ENCODE assay signal across 15 cellular contexts in genomic region chr9:132946624-132947295, GRCh38. TPM values are rescaled to one million over a fixed set of nuclear protein-coding genes. Genes with fewer than 3 reads are reported as not detected.
DNase-seq lines count a peak whose midpoint lies in the region; ATAC-seq, FAIRE-seq and TF ChIP-seq lines count a peak whose summit lies in the region.
"Had no signal": no experiment of that assay in that cellular context is flagged by ENCODE, and none has a peak within 500 bp of the region (broad histone marks: within the 10 kb centered on the region; RNA-seq: fewer than 3 reads in every experiment).

No MANE protein-coding gene starts in this region.

- no peak overlapping the region for H3K9ac ChIP-seq in IMR-90 (ENCODE audit: low read depth, low read length)
- H3K9ac ChIP-seq in mesendoderm (ENCODE audit: low read length), result no peak overlapping the region

- H2AK5ac ChIP-seq in IMR-90 (ENCODE audit: low read depth, low read length), result peak overlapping the region; percentile 88
- H2AK5ac ChIP-seq in mesendoderm (ENCODE audit: low read length), result no peak overlapping the region

- no peaks in the 10 kb centered on the region for H3K9me3 ChIP-seq in CD4-positive, alpha-beta T cell (ENCODE audit: control insufficient read depth, low read length)
- H3K9me3 ChIP-seq in IMR-90 (ENCODE audit: control insufficient read depth, insufficient read depth, low read length), result no peaks in the 10 kb centered on the region
- H3K9me3 ChIP-seq: esophagus muscularis mucosa, transverse colon had no signal

- H3K4me1 ChIP-seq in IMR-90 (ENCODE audit: control insufficient read depth, insufficient read depth, low read length) (peaks cover 19% of the 10 kb centered on the region), mesendoderm (ENCODE audit: control insufficient read depth, low read depth, low read length) (peaks cover 11% of the 10 kb centered on the region)

- no peaks in the 10 kb centered on the region for H3K27me3 Mint-ChIP-seq in CD4-positive, alpha-beta T cell
- H3K27me3 Mint-ChIP-seq: activated naive CD4-positive, alpha-beta T cell treated with anti-CD3 and anti-CD28 coated beads, Interleukin-2, amount 50 U/mL, for 24 hours had no signal

- no peaks in the 10 kb centered on the region for H3K36me3 ChIP-seq in IMR-90 (ENCODE audit: control insufficient read depth, insufficient read depth, low read length)
- H3K36me3 ChIP-seq in bronchial epithelial cell (ENCODE audit: control insufficient read depth, insufficient read depth, low read length), result no peaks in the 10 kb centered on the region
- H3K36me3 ChIP-seq in mesendoderm (ENCODE audit: control insufficient read depth, insufficient read depth, low read length), result no peaks in the 10 kb centered on the region
- H3K36me3 ChIP-seq: esophagus muscularis mucosa, transverse colon had no signal

- H3K9me1 ChIP-seq in IMR-90 (ENCODE audit: insufficient read depth, low read length), result peaks cover 17% of the 10 kb centered on the region

- H4K5ac ChIP-seq in IMR-90 (ENCODE audit: low read depth, low read length), result peak overlapping the region; percentile 95
- H4K5ac ChIP-seq in mesendoderm (ENCODE audit: low read length), result no peak overlapping the region

- no peaks in the 10 kb centered on the region for H3K9me3 Mint-ChIP-seq in CD4-positive, alpha-beta T cell
- H3K9me3 Mint-ChIP-seq: activated naive CD4-positive, alpha-beta T cell treated with anti-CD3 and anti-CD28 coated beads, Interleukin-2, amount 50 U/mL, for 24 hours; IgD-negative memory B cell had no signal

- ATAC-seq in CD4-positive, alpha-beta T cell (ENCODE audit: poor library complexity), result no peak
- peak; percentile 36 for ATAC-seq in IMR-90 (ENCODE audit: low read depth)
- ATAC-seq in HG03378 (IDR thresholded peaks at IDR 0.05; ENCODE audit: unreplicated experiment), result no peak
- ATAC-seq in GM21360 (IDR thresholded peaks at IDR 0.05; ENCODE audit: unreplicated experiment), result no peak

- CTCF ChIA-PET in CD4-positive, alpha-beta T cell (lab: Charles Lee), result interaction anchor here (0.8 to 1.2 kb wide), 2 partner anchors 31 to 44 kb away, joined by 4 to 7 read pairs; no protein-coding TSS in a partner anchor
- CTCF ChIA-PET in IMR-90 (lab: Yijun Ruan, JAX), result interaction anchor here (0.7 to 1.2 kb wide), 3 partner anchors 16 to 75 kb away, joined by 3 read pairs; no protein-coding TSS in a partner anchor

- H4K91ac ChIP-seq in IMR-90 (ENCODE audit: insufficient read depth, low read depth, low read length), result peak overlapping the region; percentile 98

- DNase-seq in CD4-positive, alpha-beta T cell, result no peak
- DNase-seq in IMR-90 (peak; percentile 56), bronchial epithelial cell (ENCODE audit: low read depth) (peak; percentile 37), mesendoderm (peak; percentile 89), NCI-H1092 treated with DMSO at 0.1 percent for 48 hours (lab: John Stamatoyannopoulos, UW) (no peak)
- no peak for DNase-seq in activated CD4-positive, alpha-beta T cell treated with anti-CD3 and anti-CD28 coated beads for 48 hours
- DNase-seq: naive B cell; NCI-H82; stimulated activated CD4-positive, alpha-beta T cell treated with anti-CD3 and anti-CD28 coated beads, Interleukin-4, amount 100 ng/mL, for 1 hour; transverse colon had no signal

- no peak for TF ChIP-seq POLR2A in IMR-90 (IDR thresholded peaks at IDR 0.05; ENCODE audit: low read depth, low read length)

- H3K36me3 Mint-ChIP-seq in CD4-positive, alpha-beta T cell (ENCODE audit: low read depth), result peaks cover 10% of the 10 kb centered on the region
- H3K36me3 Mint-ChIP-seq: activated naive CD4-positive, alpha-beta T cell treated with anti-CD3 and anti-CD28 coated beads, Interleukin-2, amount 50 U/mL, for 24 hours; naive B cell had no signal

- peak overlapping the region; percentile 97 for H3K14ac ChIP-seq in IMR-90 (replicated peaks; ENCODE audit: low read depth, low read length)

- peak overlapping the region; percentile 94 for H2BK120ac ChIP-seq in IMR-90 (ENCODE audit: low read depth, low read length)
- no peak overlapping the region for H2BK120ac ChIP-seq in mesendoderm (ENCODE audit: low read depth, low read length)

- H4K8ac ChIP-seq in IMR-90 (ENCODE audit: low read depth in 2 of 2, low read length in 2 of 2) (peak overlapping the region; percentile 44 to 98), mesendoderm (ENCODE audit: low read depth, low read length) (no peak overlapping the region)

- H2BK5ac ChIP-seq in IMR-90 (ENCODE audit: low read depth, low read length, poor library complexity, severe bottlenecking) (peak overlapping the region; percentile 62), mesendoderm (ENCODE audit: low read length) (no peak overlapping the region)

- H3K4ac ChIP-seq in IMR-90 (ENCODE audit: low read depth, low read length) (peak overlapping the region; percentile 94), mesendoderm (ENCODE audit: low read depth, low read length) (no peak overlapping the region)

- no peaks in the 10 kb centered on the region for H3K27me3 ChIP-seq in CD4-positive, alpha-beta T cell (ENCODE audit: control insufficient read depth, insufficient read depth, low read length)
- H3K27me3 ChIP-seq in IMR-90 (ENCODE audit: control insufficient read depth, insufficient read depth, low read length) (no peaks in the 10 kb centered on the region), bronchial epithelial cell (ENCODE audit: control insufficient read depth, insufficient read depth, low read length) (no peaks in the 10 kb centered on the region), mesendoderm (ENCODE audit: insufficient read depth, low read length, poor library complexity) (no peaks in the 10 kb centered on the region)
- H3K27me3 ChIP-seq: esophagus muscularis mucosa, transverse colon had no signal

- intact Hi-C loops in CD4-positive, alpha-beta T cell (cut with DNase I, micrococcal nuclease), result loop anchor here in 1 of 2 experiments (5.0 to 10.0 kb wide), 5 partner anchors 198 to 862 kb away; partner anchors contain the start of genes SETX and TTF1
- intact Hi-C loops in IMR-90 (cut with micrococcal nuclease), result no loop called here

- FAIRE-seq in bronchial epithelial cell (lab: Jason Lieb, UNC), result no peak

- H3K23ac ChIP-seq in IMR-90 (ENCODE audit: low read depth, low read length) (peak overlapping the region; percentile 70), mesendoderm (ENCODE audit: low read length) (no peak overlapping the region)

- peak overlapping the region; percentile 91 for H3K4me3 Mint-ChIP-seq in CD4-positive, alpha-beta T cell
- H3K4me3 Mint-ChIP-seq: activated naive CD4-positive, alpha-beta T cell treated with anti-CD3 and anti-CD28 coated beads, Interleukin-2, amount 50 U/mL, for 24 hours had no signal

- peaks cover 23% of the 10 kb centered on the region for H3K4me1 Mint-ChIP-seq in CD4-positive, alpha-beta T cell (ENCODE audit: low read depth)

- POLR2A ChIA-PET in CD4-positive, alpha-beta T cell (lab: Charles Lee), result interaction anchor here (0.6 to 1.1 kb wide), 2 partner anchors 84 to 229 kb away, joined by 3 read pairs; partner anchors contain the start of gene GTF3C5
- POLR2A ChIA-PET in IMR-90 (lab: Charles Lee; ENCODE audit: unreplicated experiment), result no interaction called here

- H3K27ac Mint-ChIP-seq in CD4-positive, alpha-beta T cell, result peak overlapping the region; percentile 97
- H3K27ac Mint-ChIP-seq: activated naive CD4-positive, alpha-beta T cell treated with anti-CD3 and anti-CD28 coated beads, Interleukin-2, amount 50 U/mL, for 24 hours had no signal

- H3K27ac ChIP-seq in CD4-positive, alpha-beta T cell (ENCODE audit: low read depth, low read length), result no peak overlapping the region
- H3K27ac ChIP-seq in IMR-90 (ENCODE audit: insufficient read depth, low read length) (peak overlapping the region; percentile 3), mesendoderm (ENCODE audit: low read depth, low read length) (peak overlapping the region; percentile 30)
- H3K27ac ChIP-seq: esophagus muscularis mucosa, transverse colon had no signal

- H3K4me3 ChIP-seq in IMR-90 (ENCODE audit: insufficient read depth, low read depth, low read length) (no peak overlapping the region), bronchial epithelial cell (ENCODE audit: low read depth, low read length) (no peak overlapping the region), mesendoderm (ENCODE audit: low read length) (no peak overlapping the region)
- H3K4me3 ChIP-seq: esophagus muscularis mucosa, transverse colon had no signal

- WGBS in IMR-90 (ENCODE audit: extremely low coverage in 2 of 2, insufficient read length in 1 of 2), 2 experiments, result 80% methylated on average over 1 of the region's 7 CpGs; no CpG with 5 or more reads in 1 of the 2 experiments
- WGBS in mesendoderm (ENCODE audit: extremely low coverage, insufficient coverage, low lambda C conversion rate), result no CpG with 5 or more reads among the region's 7 CpGs

- H3K56ac ChIP-seq in IMR-90 (ENCODE audit: extremely low read depth, insufficient read depth, low read length), result no peak overlapping the region
- peak overlapping the region; percentile 69 for H3K56ac ChIP-seq in mesendoderm (ENCODE audit: low read length)

- H4K20me1 ChIP-seq in IMR-90 (ENCODE audit: insufficient read depth, low read length), result peaks cover 7% of the 10 kb centered on the region; the same call in 1 of the 2 replicates

- H3K79me1 ChIP-seq in IMR-90 (ENCODE audit: low read depth in 1 of 2, low read length in 2 of 2) (peaks cover 10 to 32% of the 10 kb centered on the region in 2 experiments; a peak in 3 of 4 replicates), mesendoderm (ENCODE audit: low read length) (peaks cover 12% of the 10 kb centered on the region)

- in situ Hi-C loops in IMR-90 (cut with MboI; ENCODE audit: low sequenced_read_pairs), result no loop called here

- dilution Hi-C loops in IMR-90 (cut with HindIII; ENCODE audit: low sequenced_read_pairs, unreplicated experiment), result no loop called here

- H3K18ac ChIP-seq in IMR-90 (ENCODE audit: low read depth, low read length), result peak overlapping the region; percentile 53
- no peak overlapping the region for H3K18ac ChIP-seq in mesendoderm (ENCODE audit: low read length)

- H2BK20ac ChIP-seq in IMR-90 (ENCODE audit: low read depth, low read length), result peak overlapping the region; percentile 92

- peak overlapping the region; percentile 57 for H2AK9ac ChIP-seq in IMR-90 (replicated peaks; ENCODE audit: low read depth, low read length, poor library complexity)

- no peak for TF ChIP-seq CTCF in CD4-positive, alpha-beta T cell (IDR thresholded peaks at IDR 0.05)
- TF ChIP-seq CTCF in IMR-90 (conservative IDR thresholded peaks at IDR 0.05; ENCODE audit: low read depth, low read length) (no peak), bronchial epithelial cell (IDR thresholded peaks at IDR 0.05; ENCODE audit: insufficient read depth, low read length, severe bottlenecking) (no peak)

- H2BK15ac ChIP-seq in IMR-90 (ENCODE audit: low read depth, low read length) (peak overlapping the region; percentile 88), mesendoderm (replicated peaks; ENCODE audit: low read depth) (no peak overlapping the region)

- no peak overlapping the region for H3K4me2 ChIP-seq in IMR-90 (ENCODE audit: low read depth, low read length)
- H3K4me2 ChIP-seq in mesendoderm (ENCODE audit: low read length), result no peak overlapping the region

- peaks cover 22% of the 10 kb centered on the region for H3K79me2 ChIP-seq in mesendoderm (ENCODE audit: control insufficient read depth, insufficient read depth, low read length)

- TF ChIP-seq RAD21 in IMR-90 (IDR thresholded peaks at IDR 0.05; ENCODE audit: low read length), result no peak

- peak overlapping the region; percentile 91 for H2AFZ ChIP-seq in IMR-90 (replicated peaks; ENCODE audit: low read length, poor library complexity)

- no TSS peak for BruUV-seq in IMR-90 (replicated peaks; lab: Mats Ljungman, UMichigan)

RNA-seq across cellular contexts. Expression of gene TSC1, which starts 2.3 kb away (rescaled TPM):
- total RNA-seq in CD4-positive, alpha-beta T cell, result 10 to 100 TPM; 50.0 to 51.9 TPM
- 44.2 and 56.3 TPM in 2 replicates for total RNA-seq in IMR-90 (2012; rRNA removed)
- polyA plus RNA-seq in IMR-90 (2012; rRNA removed), result 24.0 and 25.7 TPM in 2 replicates
- polyA plus RNA-seq in IMR-90 (2012; cell fraction: cytosol; rRNA removed), result 9.0 and 12.4 TPM in 2 replicates
- 57.8 and 168 TPM in 2 replicates for polyA plus RNA-seq in IMR-90 (2012; cell fraction: nucleus; rRNA removed; ENCODE audit: low replicate concordance)
- total RNA-seq in bronchial epithelial cell, result 20.8 and 22.3 TPM in 2 replicates
- 21.1 TPM for polyA plus RNA-seq in mesendoderm (2013, experiment 1 of 2)
- 19.8 TPM for polyA plus RNA-seq in mesendoderm (2013, experiment 2 of 2)

RNA-seq across cellular contexts. Expression of gene GFI1B, which starts 31.7 kb away (rescaled TPM):
- under 1 TPM in 1 of 2 experiments, not detected in 1; 0.58 TPM for total RNA-seq in CD4-positive, alpha-beta T cell
- total RNA-seq in IMR-90 (2012; rRNA removed) (not detected in 2 replicates), bronchial epithelial cell (not detected in 2 replicates)
- 0.02 TPM in 1 of 2 replicates, not detected in the other for polyA plus RNA-seq in IMR-90 (2012; rRNA removed)
- polyA plus RNA-seq in IMR-90 (2012; cell fraction: cytosol; rRNA removed), result not detected in 2 replicates
- polyA plus RNA-seq in IMR-90 (2012; cell fraction: nucleus; rRNA removed; ENCODE audit: low replicate concordance), result not detected in 2 replicates
- 0.66 TPM for polyA plus RNA-seq in mesendoderm (2013, experiment 1 of 2)
- 0.69 TPM for polyA plus RNA-seq in mesendoderm (2013, experiment 2 of 2)

Comparison
In these comparisons a context has a peak if more than half of its experiments do, and no peak if none do; other contexts are left out.
1. DNase-seq: peak in IMR-90 (single experiment), bronchial epithelial cell (single experiment) and mesendoderm (single experiment); none in CD4-positive, alpha-beta T cell (0 of 10), activated CD4-positive, alpha-beta T cell treated with anti-CD3 and anti-CD28 coated beads for 48 hours (single experiment) and NCI-H1092 treated with DMSO at 0.1 percent for 48 hours (single experiment).